ENCODE assay signal across 9 cellular contexts in genomic region chr3:183537295-183537730, GRCh38. TPM values are rescaled to one million over a fixed set of nuclear protein-coding genes. Genes with fewer than 3 reads are reported as not detected.
DNase-seq lines count a peak whose midpoint lies in the region; ATAC-seq and TF ChIP-seq lines count a peak whose summit lies in the region.
"Had no signal": no experiment of that assay in that cellular context is flagged by ENCODE, and none has a peak within 500 bp of the region (broad histone marks: within the 10 kb centered on the region; RNA-seq: fewer than 3 reads in every experiment).

No MANE protein-coding gene starts in this region.

- POLR2A ChIA-PET in activated CD4-positive, alpha-beta T cell treated with anti-CD3 and anti-CD28 coated beads for 36 hours (lab: Charles Lee) = interaction anchor here (1.5 kb wide), 1 partner anchor 10 kb away, joined by 4 read pairs; no protein-coding TSS in a partner anchor

- CTCF ChIA-PET in activated CD4-positive, alpha-beta T cell treated with anti-CD3 and anti-CD28 coated beads for 36 hours (lab: Charles Lee) = interaction anchor here (0.6 kb wide), 1 partner anchor 49 kb away, joined by 3 read pairs; no protein-coding TSS in a partner anchor

- H3K27me3 Mint-ChIP-seq in activated CD4-positive, alpha-beta T cell treated with anti-CD3 and anti-CD28 coated beads for 36 hours = no peaks in the 10 kb centered on the region

- TF ChIP-seq POLR2A in testis (IDR thresholded peaks at IDR 0.05) = no peak

- peaks cover 82% of the 10 kb centered on the region for H3K4me1 Mint-ChIP-seq in activated CD4-positive, alpha-beta T cell treated with anti-CD3 and anti-CD28 coated beads for 36 hours

- TF ChIP-seq CTCF in testis (IDR thresholded peaks at IDR 0.05) = no peak

- H3K27ac Mint-ChIP-seq in activated CD4-positive, alpha-beta T cell treated with anti-CD3 and anti-CD28 coated beads for 36 hours = peak overlapping the region; percentile 28

- no peak overlapping the region for H3K4me3 ChIP-seq in testis

- no peaks in the 10 kb centered on the region for H3K36me3 ChIP-seq in testis (ENCODE audit: low read depth, missing control alignments)

- no peaks in the 10 kb centered on the region for H3K27me3 ChIP-seq in testis

- DNase-seq in activated CD4-positive, alpha-beta T cell treated with anti-CD3 and anti-CD28 coated beads for 36 hours = no peak
- DNase-seq in activated CD4-positive, alpha-beta T cell treated with anti-CD3 and anti-CD28 coated beads for 1 hour = no peak
- peak; percentile 11 for DNase-seq in amniotic stem cell (lab: John Stamatoyannopoulos, UW)
- DNase-seq in iris pigment epithelial cell (ENCODE audit: low read depth) = peak; percentile 86
- peak; percentile 45 for DNase-seq in testis
- no peak for DNase-seq in NCI-H1930 (lab: John Stamatoyannopoulos, UW)
- no peak for DNase-seq in stimulated activated naive CD8-positive, alpha-beta T cell treated with anti-CD3 and anti-CD28 coated beads, Interleukin-15, Interleukin-2, amounts not matched to agents 100 U/mL and 50 U/mL, for 24 hours
- DNase-seq: 8988T had no signal

- ATAC-seq in activated CD4-positive, alpha-beta T cell treated with anti-CD3 and anti-CD28 coated beads for 36 hours = no peak
- ATAC-seq in GM18511 (IDR thresholded peaks at IDR 0.05; ENCODE audit: unreplicated experiment) = no peak
- ATAC-seq in stimulated activated naive CD8-positive, alpha-beta T cell treated with anti-CD3 and anti-CD28 coated beads, Interleukin-15, Interleukin-2, amounts not matched to agents 100 U/mL and 50 U/mL, for 24 hours = no peak

- H3K4me3 Mint-ChIP-seq in activated CD4-positive, alpha-beta T cell treated with anti-CD3 and anti-CD28 coated beads for 36 hours = no peak overlapping the region

- no peaks in the 10 kb centered on the region for H3K9me3 Mint-ChIP-seq in activated CD4-positive, alpha-beta T cell treated with anti-CD3 and anti-CD28 coated beads for 36 hours (ENCODE audit: low read depth)

- H3K4me1 ChIP-seq in testis = peaks cover 10% of the 10 kb centered on the region

- H3K9me3 ChIP-seq in testis = no peaks in the 10 kb centered on the region

- WGBS in testis, 2 donors = 84 to 91% methylated on average over 4 of the region's 4 CpGs

- no peak overlapping the region for H3K27ac ChIP-seq in testis

- H3K36me3 Mint-ChIP-seq in activated CD4-positive, alpha-beta T cell treated with anti-CD3 and anti-CD28 coated beads for 36 hours (ENCODE audit: low read depth) = peaks cover 28% of the 10 kb centered on the region

- intact Hi-C loops in activated CD4-positive, alpha-beta T cell treated with anti-CD3 and anti-CD28 coated beads for 36 hours (cut with DNase I, micrococcal nuclease) = no loop called here
- intact Hi-C loops in testis (cut with DNase I; ENCODE audit: low total_unique reads) = no loop called here

RNA-seq across cellular contexts. Expression of gene KLHL6, which starts 18.2 kb away (rescaled TPM):
- total RNA-seq in activated CD4-positive, alpha-beta T cell treated with anti-CD3 and anti-CD28 coated beads for 36 hours = 10 to 100 TPM; 62.8 to 64.7 TPM
- 1 to 10 TPM in 1 of 2 donors, under 1 TPM in 1; 0.55 to 1.5 TPM for total RNA-seq in testis
- polyA plus RNA-seq in testis (ENCODE audit: insufficient read depth, low read depth, low replicate concordance) = 1.4 TPM

Comparison
In these comparisons a context has a peak if more than half of its experiments do, and no peak if none do; other contexts are left out.
1. DNase-seq: peak in amniotic stem cell (single experiment), iris pigment epithelial cell (single experiment) and testis (single experiment); none in activated CD4-positive, alpha-beta T cell treated with anti-CD3 and anti-CD28 coated beads for 36 hours (single experiment), activated CD4-positive, alpha-beta T cell treated with anti-CD3 and anti-CD28 coated beads for 1 hour (single experiment), NCI-H1930 (0 of 2) and stimulated activated naive CD8-positive, alpha-beta T cell treated with anti-CD3 and anti-CD28 coated beads, Interleukin-15, Interleukin-2, amounts not matched to agents 100 U/mL and 50 U/mL, for 24 hours (single experiment).
2. RNA of gene KLHL6, which starts 18.2 kb away (total RNA-seq): 62.8 to 64.7 TPM in activated CD4-positive, alpha-beta T cell treated with anti-CD3 and anti-CD28 coated beads for 36 hours; 0.55 to 1.5 TPM in testis; every median in the first group is over 10 times any median in the second.